ENCODE assay signal across 1 cellular context in the genomic region with DNA sequence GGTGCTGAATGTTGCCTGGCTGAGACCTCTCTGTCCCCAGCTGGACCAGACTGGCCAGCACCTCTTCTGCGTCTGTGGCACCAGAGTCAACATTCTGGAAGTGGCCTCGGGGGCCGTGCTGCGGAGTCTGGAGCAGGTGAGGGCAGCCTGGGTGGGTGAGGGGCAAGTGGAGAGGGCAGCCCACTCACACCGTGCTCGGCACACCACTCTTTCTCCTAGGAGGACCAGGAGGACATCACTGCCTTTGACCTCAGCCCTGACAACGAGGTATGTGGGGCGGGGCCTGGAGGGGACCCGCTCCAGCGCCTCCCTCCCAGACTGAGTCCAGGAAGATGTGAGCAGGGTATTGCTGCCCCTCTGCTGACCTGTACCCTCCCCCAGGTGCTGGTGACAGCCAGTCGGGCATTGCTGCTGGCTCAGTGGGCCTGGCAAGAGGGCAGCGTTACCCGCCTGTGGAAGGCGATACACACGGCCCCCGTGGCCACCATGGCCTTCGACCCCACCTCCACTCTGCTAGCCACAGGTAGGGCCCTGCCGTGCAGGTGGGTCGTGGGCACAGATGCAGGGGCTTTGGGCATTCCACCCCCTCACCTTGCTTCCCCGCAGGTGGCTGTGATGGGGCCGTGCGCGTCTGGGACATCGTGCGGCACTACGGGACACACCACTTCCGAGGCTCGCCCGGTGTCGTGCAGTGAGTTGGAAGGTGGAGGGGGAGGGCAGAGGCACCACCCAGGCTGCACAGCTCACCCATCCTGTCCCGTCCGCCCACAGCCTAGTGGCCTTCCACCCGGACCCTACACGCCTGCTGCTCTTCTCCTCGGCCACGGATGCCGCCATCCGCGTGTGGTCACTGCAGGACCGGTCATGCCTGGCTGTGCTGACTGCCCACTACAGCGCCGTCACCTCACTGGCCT.
TF ChIP-seq lines count a peak whose summit lies in the region.

No MANE protein-coding gene starts in this region.

TF ChIP-seq in WTC11, 78 proteins besides CTCF, POLR2A, EP300 and RAD21 (continued from another document):
- TF ChIP-seq, protein P1, sequence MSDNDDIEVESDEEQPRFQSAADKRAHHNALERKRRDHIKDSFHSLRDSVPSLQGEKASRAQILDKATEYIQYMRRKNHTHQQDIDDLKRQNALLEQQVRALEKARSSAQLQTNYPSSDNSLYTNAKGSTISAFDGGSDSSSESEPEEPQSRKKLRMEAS (CRISPR knock-in tag; IDR thresholded peaks at IDR 0.05) = no peak
